ENCODE assay signal across 8 cellular contexts in the genomic region with DNA sequence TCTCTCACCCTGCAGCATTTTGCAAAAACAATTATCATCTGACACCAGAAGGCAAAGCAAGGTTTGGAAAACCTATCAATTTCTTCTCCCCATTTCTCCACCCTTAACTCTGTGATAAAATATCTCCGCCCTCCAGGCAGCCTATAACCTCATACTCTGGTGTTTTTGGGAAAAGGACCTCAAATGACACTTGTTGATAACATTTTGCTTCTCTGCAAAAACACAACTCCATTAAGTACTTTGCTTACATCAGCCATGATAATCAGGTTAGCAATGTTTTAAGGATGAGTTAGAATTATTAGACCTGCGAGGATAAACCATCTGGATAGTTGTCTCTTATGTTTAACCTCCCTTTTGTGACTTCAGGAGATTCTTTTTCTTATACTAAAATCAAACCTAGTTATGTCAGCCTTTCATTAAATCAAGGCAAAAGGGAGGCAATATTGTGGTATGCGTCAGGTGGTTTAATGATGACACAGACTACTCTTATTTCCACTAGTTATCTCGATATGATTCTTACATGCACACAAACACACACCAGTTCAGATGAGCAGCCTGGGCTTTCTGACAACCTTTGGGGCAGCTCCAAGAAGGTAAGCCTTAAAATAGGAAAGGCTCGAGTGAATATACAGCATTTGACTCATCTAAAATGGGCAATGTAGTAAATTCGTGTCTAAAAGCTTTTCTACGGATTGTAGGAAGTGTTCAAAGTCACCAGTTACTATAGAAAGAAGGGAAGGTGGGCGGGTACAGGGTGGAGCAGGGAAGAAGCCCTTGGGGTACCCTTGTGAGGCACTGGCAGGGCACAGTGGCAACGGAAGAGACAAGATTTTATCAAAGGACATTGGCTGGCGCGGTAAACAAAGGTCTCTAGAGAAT. TPM values are rescaled to one million over a fixed set of nuclear protein-coding genes. Genes with fewer than 3 reads are reported as not detected.
DNase-seq lines count a peak whose midpoint lies in the region; ATAC-seq, FAIRE-seq and TF ChIP-seq lines count a peak whose summit lies in the region.

No MANE protein-coding gene starts in this region.

- peak; percentile 23 for DNase-seq in HT-29 (ENCODE audit: low spot score)
- DNase-seq in activated CD4-positive, alpha-beta T cell treated with anti-CD3 and anti-CD28 coated beads, Interleukin-2, amount 50 U/mL, for 4 hours = peak; percentile 11 to 24
- no peak for DNase-seq in glutamatergic neuron
- DNase-seq in stimulated activated CD4-positive, alpha-beta T cell treated with anti-CD3 and anti-CD28 coated beads, Interleukin-4, amount 100 ng/mL, for 1 hour = peak; percentile 18
- no peak for DNase-seq in GM12892 (ENCODE audit: insufficient read length)
- no peak for DNase-seq in NCI-H1048 (lab: John Stamatoyannopoulos, UW)

- H3K9me3 Mint-ChIP-seq in glutamatergic neuron (ENCODE audit: unreplicated experiment) = peaks cover 6% of the 10 kb centered on the region

- H3K27me3 Mint-ChIP-seq in glutamatergic neuron (ENCODE audit: unreplicated experiment) = peaks cover 10% of the 10 kb centered on the region

- H3K36me3 Mint-ChIP-seq in glutamatergic neuron (ENCODE audit: unreplicated experiment) = no peaks in the 10 kb centered on the region

- peak overlapping the region; percentile 95 for H3K4me3 Mint-ChIP-seq in glutamatergic neuron (ENCODE audit: unreplicated experiment)

- ATAC-seq in GM18520 (IDR thresholded peaks at IDR 0.05; ENCODE audit: unreplicated experiment) (no peak), GM21825 (IDR thresholded peaks at IDR 0.05; ENCODE audit: unreplicated experiment) (no peak)

- no peak for FAIRE-seq in GM12892 (lab: Jason Lieb, UNC)

- TF ChIP-seq POLR2A in GM12892 (IDR thresholded peaks at IDR 0.05; ENCODE audit: low read depth, low read length) = no peak

- H3K27ac Mint-ChIP-seq in glutamatergic neuron (ENCODE audit: unreplicated experiment) = no peak overlapping the region

- no peak for TF ChIP-seq CTCF in glutamatergic neuron (IDR thresholded peaks at IDR 0.05; ENCODE audit: partially characterized antibody, unreplicated experiment)

- peaks cover 19% of the 10 kb centered on the region for H3K4me1 Mint-ChIP-seq in glutamatergic neuron (ENCODE audit: low read depth, unreplicated experiment)

RNA-seq across cellular contexts. Expression of gene ANKH, which starts 2.1 kb away (rescaled TPM):
- total RNA-seq in HT-29 (2014; rRNA removed; shearing (Covaris generic)) = 27.1 and 44.3 TPM in 2 replicates
- total RNA-seq in glutamatergic neuron (ENCODE audit: unreplicated experiment) = 83.3 TPM
- 7.6 TPM for polyA plus RNA-seq in GM12892 (2012; ENCODE audit: missing spikeins)

Comparison
In these comparisons a context has a peak if more than half of its experiments do, and no peak if none do; other contexts are left out.
1. DNase-seq: peak in HT-29 (single experiment), activated CD4-positive, alpha-beta T cell treated with anti-CD3 and anti-CD28 coated beads, Interleukin-2, amount 50 U/mL, for 4 hours (2 of 2) and stimulated activated CD4-positive, alpha-beta T cell treated with anti-CD3 and anti-CD28 coated beads, Interleukin-4, amount 100 ng/mL, for 1 hour (single experiment); none in glutamatergic neuron (single experiment), GM12892 (single experiment) and NCI-H1048 (single experiment).